13 cellular contexts compared by ENCODE assay signal in genomic region chr6:30870546-30870945, GRCh38.
"Had no signal": no experiment of that assay in that cellular context is flagged by ENCODE, and none has a peak within 500 bp of the region (broad histone marks: within the 10 kb centered on the region; RNA-seq: fewer than 3 reads in every experiment).

No MANE protein-coding gene starts in this region.

- H3K4me3 ChIP-seq: dorsolateral prefrontal cortex, gastrocnemius medialis, heart left ventricle had no signal

- H3K27ac Mint-ChIP-seq: immature natural killer cell; stimulated activated naive B cell treated with anti-CD40 and anti-IgM and Interleukin-4, amounts not matched to agents 10 μg/mL and 1 μg/mL and 100 μg/mL, for 72 hours had no signal

- DNase-seq: activated CD4-positive, alpha-beta T cell treated with anti-CD3 and anti-CD28 coated beads, Interleukin-2, amount 50 U/mL, for 1 hour; dorsolateral prefrontal cortex; erythroblast; gastrocnemius medialis; heart left ventricle; immature natural killer cell; retina; SK-N-SH; stimulated activated CD4-positive, alpha-beta T cell treated with anti-CD3 and anti-CD28 coated beads, Interleukin-12 subunit alpha, Interleukin-12 subunit beta, amount 100 ng/mL, for 4 hours; stimulated activated CD4-positive, alpha-beta T cell treated with anti-CD3 and anti-CD28 coated beads, Interleukin-2, amount 100 ng/mL, for 24 hours; stimulated activated naive B cell treated with anti-CD40 and anti-IgM and Interleukin-4, amounts not matched to agents 10 μg/mL and 1 μg/mL and 100 μg/mL, for 72 hours; trophoblast cell had no signal

- ATAC-seq: gastrocnemius medialis; heart left ventricle; natural killer cell treated with Interleukin-12 subunit alpha and Interleukin-12 subunit beta and Interleukin-15 and Interleukin-18, amount 100 ng/mL, for 72 hours; stimulated activated naive B cell treated with anti-CD40 and anti-IgM and Interleukin-4, amounts not matched to agents 10 μg/mL and 1 μg/mL and 100 μg/mL, for 72 hours had no signal

- H3K4me3 Mint-ChIP-seq: immature natural killer cell; natural killer cell treated with Interleukin-12 subunit alpha and Interleukin-12 subunit beta and Interleukin-15 and Interleukin-18, amount 100 ng/mL, for 72 hours; stimulated activated naive B cell treated with anti-CD40 and anti-IgM and Interleukin-4, amounts not matched to agents 10 μg/mL and 1 μg/mL and 100 μg/mL, for 72 hours had no signal

- H3K27me3 Mint-ChIP-seq: natural killer cell treated with Interleukin-12 subunit alpha and Interleukin-12 subunit beta and Interleukin-15 and Interleukin-18, amount 100 ng/mL, for 72 hours; stimulated activated naive B cell treated with anti-CD40 and anti-IgM and Interleukin-4, amounts not matched to agents 10 μg/mL and 1 μg/mL and 100 μg/mL, for 72 hours had no signal
